ENCODE assay signal across 1 cellular context in genomic region chr14:68254669-68255527, GRCh38.
A peak's percentile ranks its signal among the peaks of the same experiment; 100 is the strongest.
TF ChIP-seq lines count a peak whose summit lies in the region.

No MANE protein-coding gene starts in this region.

TF ChIP-seq in HepG2, 621 proteins besides CTCF, POLR2A, EP300 and RAD21 (continued from another document):
- TF ChIP-seq HNF1A (IDR thresholded peaks at IDR 0.05; ENCODE audit: low read depth): peak; percentile 50; the same call in 1 of the 2 replicates
- TF ChIP-seq HNF1A (CRISPR knock-in tag; IDR thresholded peaks at IDR 0.05; ENCODE audit: borderline replicate concordance): peak; percentile 68; the same call in 1 of the 2 replicates
- peak; percentile 59; the same call in 1 of the 2 replicates for TF ChIP-seq POGZ (CRISPR knock-in tag; IDR thresholded peaks at IDR 0.05)
- peak; percentile 84 for TF ChIP-seq ZNF609 (CRISPR knock-in tag; IDR thresholded peaks at IDR 0.05; ENCODE audit: borderline replicate concordance)
- peak; percentile 49; the same call in 1 of the 2 replicates for TF ChIP-seq FOXO1 (CRISPR knock-in tag; IDR thresholded peaks at IDR 0.05)
- TF ChIP-seq PATZ1 (CRISPR knock-in tag; IDR thresholded peaks at IDR 0.05): peak; percentile 19; the same call in 1 of the 2 replicates
- TF ChIP-seq MLX (CRISPR knock-in tag; IDR thresholded peaks at IDR 0.05): no peak
- no peak for TF ChIP-seq NR3C1 (CRISPR knock-in tag; IDR thresholded peaks at IDR 0.05)
TF ChIP-seq in HepG2: peak in this region for 70.
